8 cellular contexts compared by ENCODE assay signal in the genomic region with DNA sequence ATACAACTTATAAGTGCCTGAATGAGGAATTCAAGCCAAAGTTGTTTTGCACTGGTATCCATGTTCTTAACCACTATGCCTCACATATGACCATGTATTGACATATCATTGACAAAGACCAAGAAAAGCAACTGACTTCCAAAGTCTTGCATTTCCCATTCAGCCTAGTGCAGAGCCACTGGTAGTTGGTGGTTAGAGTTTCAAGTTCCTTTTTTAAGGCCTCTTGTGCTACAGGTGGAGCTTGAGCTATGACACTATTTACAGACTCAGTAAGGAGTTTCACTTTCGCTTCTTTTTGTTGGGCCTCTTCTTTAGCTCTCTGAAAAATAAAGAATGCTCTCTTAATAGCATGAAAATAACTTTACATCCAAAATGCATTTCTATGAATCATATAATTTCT.
DNase-seq lines count a peak whose midpoint lies in the region; ATAC-seq, FAIRE-seq and TF ChIP-seq lines count a peak whose summit lies in the region.

No MANE protein-coding gene starts in this region.

- no peaks in the 10 kb centered on the region for H3K9me3 ChIP-seq in small intestine (ENCODE audit: control insufficient read depth, low read depth)
- H3K9me3 ChIP-seq in vagina, result no peaks in the 10 kb centered on the region
- H3K9me3 ChIP-seq in breast epithelium, result no peaks in the 10 kb centered on the region

- DNase-seq in A172 (ENCODE audit: low spot score), result peak; percentile 49
- DNase-seq in SKM-1 treated with dmso at 0.1 percent for 144 hours (lab: John Stamatoyannopoulos, UW; ENCODE audit: unreplicated experiment), result peak; percentile 24
- DNase-seq in small intestine, result peak; percentile 16
- no peak for DNase-seq in vagina (ENCODE audit: extremely low spot score in 2 of 2)
- DNase-seq in breast epithelium (ENCODE audit: low spot score in 2 of 2), result no peak
- no peak for DNase-seq in activated gamma-delta T cell treated with Interleukin-2 at 50 U/mL for 16 hours

- 60 to 84% (median 62%) methylated on average over 1 of the region's 1 CpG for WGBS in small intestine, 3 donors

- ATAC-seq in GM18909 (IDR thresholded peaks at IDR 0.05; ENCODE audit: poor library complexity, unreplicated experiment) (peak; percentile 99), HG03064 (IDR thresholded peaks at IDR 0.05; ENCODE audit: low read depth, unreplicated experiment) (peak; percentile 99)

- intact Hi-C loops in vagina (cut with DNase I) (no loop called here), breast epithelium (cut with DNase I; ENCODE audit: low total_unique reads) (no loop called here)

- H3K27ac ChIP-seq in small intestine (ENCODE audit: low read depth in 1 of 2, low read length in 1 of 2), result no peak overlapping the region
- no peak overlapping the region for H3K27ac ChIP-seq in vagina
- no peak overlapping the region for H3K27ac ChIP-seq in breast epithelium

- H3K27me3 ChIP-seq in small intestine (ENCODE audit: control insufficient read depth in 2 of 2, insufficient read depth in 2 of 2, low read length in 2 of 2), result no peaks in the 10 kb centered on the region
- H3K27me3 ChIP-seq in vagina, result no peaks in the 10 kb centered on the region
- peaks cover 0 to 7% of the 10 kb centered on the region in 2 donors for H3K27me3 ChIP-seq in breast epithelium

- H3K4me1 ChIP-seq in small intestine (ENCODE audit: control insufficient read depth in 2 of 2, insufficient read depth in 1 of 2, low read depth in 1 of 2, low read length in 1 of 2) (no peaks in the 10 kb centered on the region), vagina (no peaks in the 10 kb centered on the region), breast epithelium (no peaks in the 10 kb centered on the region)

- FAIRE-seq in small intestine (lab: Jason Lieb, UNC), result no peak

- no peak overlapping the region for H3K4me3 ChIP-seq in small intestine (ENCODE audit: low read depth in 1 of 2, low read length in 2 of 2)
- H3K4me3 ChIP-seq in vagina, result no peak overlapping the region
- no peak overlapping the region for H3K4me3 ChIP-seq in breast epithelium

- TF ChIP-seq CTCF in vagina (IDR thresholded peaks at IDR 0.05) (no peak), breast epithelium (IDR thresholded peaks at IDR 0.05) (no peak)

- H3K36me3 ChIP-seq in small intestine (ENCODE audit: control insufficient read depth in 2 of 2, insufficient read depth in 2 of 2, low read length in 2 of 2) (no peaks in the 10 kb centered on the region), vagina (no peaks in the 10 kb centered on the region), breast epithelium (no peaks in the 10 kb centered on the region)

- TF ChIP-seq POLR2A in vagina (IDR thresholded peaks at IDR 0.05) (no peak), breast epithelium (IDR thresholded peaks at IDR 0.05) (no peak)

Comparison
In these comparisons a context has a peak if more than half of its experiments do, and no peak if none do; other contexts are left out.
1. DNase-seq: peak in A172 (single experiment), SKM-1 treated with dmso at 0.1 percent for 144 hours (single experiment) and small intestine (single experiment); none in vagina (0 of 2), breast epithelium (0 of 2) and activated gamma-delta T cell treated with Interleukin-2 at 50 U/mL for 16 hours (single experiment).